In genomic region chr7:83178066-83178465, GRCh38 we compare ENCODE assay signal across 28 cellular contexts. TPM values are rescaled to one million over a fixed set of nuclear protein-coding genes. Genes with fewer than 3 reads are reported as not detected.
DNase-seq lines count a peak whose midpoint lies in the region; ATAC-seq, FAIRE-seq and TF ChIP-seq lines count a peak whose summit lies in the region.
"Had no signal": no experiment of that assay in that cellular context is flagged by ENCODE, and none has a peak within 500 bp of the region (broad histone marks: within the 10 kb centered on the region; RNA-seq: fewer than 3 reads in every experiment).

No MANE protein-coding gene starts in this region.

- H3K4me1 ChIP-seq in GM23338 (ENCODE audit: insufficient read depth) = no peaks in the 10 kb centered on the region
- H3K4me1 ChIP-seq: BLaER1, gastroesophageal sphincter, pancreas had no signal

- no peaks in the 10 kb centered on the region for H3K27me3 ChIP-seq in GM23338 (ENCODE audit: insufficient read depth)
- no peaks in the 10 kb centered on the region for H3K27me3 ChIP-seq in bronchial epithelial cell (ENCODE audit: control insufficient read depth, insufficient read depth, low read length)
- H3K27me3 ChIP-seq: BLaER1, gastroesophageal sphincter, pancreas had no signal

- no peaks in the 10 kb centered on the region for H3K79me2 ChIP-seq in GM23338 (replicated peaks; ENCODE audit: insufficient read depth)

- H3K4me2 ChIP-seq in GM23338 = no peak overlapping the region
- H3K4me2 ChIP-seq: BLaER1, PC-9 had no signal

- H3K36me3 Mint-ChIP-seq in GM23338 (ENCODE audit: low read depth) = peaks cover 4% of the 10 kb centered on the region; the same call in 1 of the 3 replicates
- H3K36me3 Mint-ChIP-seq: brain had no signal

- H3K27ac Mint-ChIP-seq in GM23338 = no peak overlapping the region
- H3K27ac Mint-ChIP-seq: brain, nephron, T-helper 17 cell had no signal

- H3K4me1 Mint-ChIP-seq in GM23338 = 0 out of 3 replicates have a peak, but pooled peaks cover 4% of the 10 kb centered on the region
- H3K4me1 Mint-ChIP-seq: brain, nephron, T-helper 17 cell had no signal

- DNase-seq in GM23338 (ENCODE audit: low spot score) (no peak), NCI-H2196 treated with DMSO at 0.1 percent for 48 hours (lab: John Stamatoyannopoulos, UW; ENCODE audit: unreplicated experiment) (peak; percentile 12), bronchial epithelial cell (ENCODE audit: low read depth) (peak; percentile 9), stromal cell of bone marrow (ENCODE audit: low read depth) (peak; percentile 1), mesenteric fat pad (ENCODE audit: low spot score) (no peak)
- DNase-seq: activated CD4-positive, alpha-beta T cell treated with anti-CD3 and anti-CD28 coated beads, Interleukin-2, amount 50 U/mL, for 48 hours; activated CD4-positive, CD25-positive, alpha-beta regulatory T cell treated with anti-CD3 and anti-CD28 coated beads, Interleukin-2, amount 50 U/mL, for 72 hours; activated T-cell treated with anti-CD3 and anti-CD28 coated beads, Interleukin-2, amount 50 U/mL, for 48 hours; DND-41; H7; hippocampal formation; NCI-H1417 treated with DMSO at 0.1 percent for 48 hours; NCI-H510A; pancreas; PC-9; stimulated activated CD4-positive, alpha-beta T cell treated with anti-CD3 and anti-CD28 coated beads, Interleukin-15, amount 100 ng/mL, for 24 hours; stimulated activated CD4-positive, alpha-beta T cell treated with anti-CD3 and anti-CD28 coated beads, Interleukin-4, amount 100 ng/mL, for 4 hours; T-helper 17 cell; trophoblast cell had no signal

- no peak for FAIRE-seq in bronchial epithelial cell (lab: Jason Lieb, UNC)
- FAIRE-seq: K562, pancreas had no signal

- peaks cover 3% of the 10 kb centered on the region for H3K27me3 Mint-ChIP-seq in GM23338 (ENCODE audit: insufficient read depth, low read depth, poor library complexity)
- H3K27me3 Mint-ChIP-seq: T-helper 17 cell had no signal

- H3K9me2 ChIP-seq in GM23338 (ENCODE audit: insufficient read depth) = 0 out of 2 replicates have a peak, but pooled peaks cover 8% of the 10 kb centered on the region

- H3K4me3 Mint-ChIP-seq in GM23338 = no peak overlapping the region
- H3K4me3 Mint-ChIP-seq: brain, nephron, T-helper 17 cell had no signal

- no peaks in the 10 kb centered on the region for H4K20me1 ChIP-seq in GM23338 (replicated peaks; ENCODE audit: insufficient read depth)
- H4K20me1 ChIP-seq: BLaER1 had no signal

- no peak for ATAC-seq in GM23338
- ATAC-seq in HG02840 (IDR thresholded peaks at IDR 0.05; ENCODE audit: low FRiP score, unreplicated experiment) = no peak
- ATAC-seq in GM19397 (IDR thresholded peaks at IDR 0.05; ENCODE audit: unreplicated experiment) = no peak
- ATAC-seq: gastroesophageal sphincter, K562, pancreas, Right ventricle myocardium inferior, T-helper 17 cell had no signal

- H3K4me3 ChIP-seq in GM23338 (no peak overlapping the region), bronchial epithelial cell (ENCODE audit: low read depth, low read length) (no peak overlapping the region)
- H3K4me3 ChIP-seq: BLaER1, gastroesophageal sphincter, K562, lung, pancreas, PC-9 had no signal

- peak overlapping the region; percentile 43; the same call in 1 of the 2 replicates for H2AFZ ChIP-seq in GM23338
- H2AFZ ChIP-seq: PC-9 had no signal

- H3K9me3 Mint-ChIP-seq in GM23338 = peaks cover 9% of the 10 kb centered on the region; the same call in 2 of the 3 replicates

- no peaks in the 10 kb centered on the region for H3F3A ChIP-seq in GM23338 (replicated peaks; ENCODE audit: low read depth)

- H3K27ac ChIP-seq in GM23338 (ENCODE audit: low read depth) = no peak overlapping the region
- H3K27ac ChIP-seq: BLaER1, gastroesophageal sphincter, pancreas, PC-9 had no signal

- TF ChIP-seq CTCF in GM23338 (conservative IDR thresholded peaks at IDR 0.05; ENCODE audit: low read depth in 2 of 2) (no peak), bronchial epithelial cell (IDR thresholded peaks at IDR 0.05; ENCODE audit: insufficient read depth, low read length, severe bottlenecking) (no peak)

- H3K36me3 ChIP-seq in GM23338 (ENCODE audit: insufficient read depth) (no peaks in the 10 kb centered on the region), bronchial epithelial cell (ENCODE audit: control insufficient read depth, insufficient read depth, low read length) (no peaks in the 10 kb centered on the region)
- H3K36me3 ChIP-seq: BLaER1, gastroesophageal sphincter, pancreas had no signal

TF ChIP-seq in GM23338, 12 proteins besides CTCF, POLR2A, EP300 and RAD21:
- TF ChIP-seq STAT1 (IDR thresholded peaks at IDR 0.05; ENCODE audit: unreplicated experiment) (no peak), EZH2 (IDR thresholded peaks at IDR 0.05; ENCODE audit: low read depth, unreplicated experiment) (no peak), EZH2phosphoT487 (IDR thresholded peaks at IDR 0.05; ENCODE audit: unreplicated experiment) (no peak), REST (IDR thresholded peaks at IDR 0.05; ENCODE audit: unreplicated experiment) (no peak)
TF ChIP-seq in GM23338: peak in this region for 0.

RNA-seq across cellular contexts. Expression of gene PCLO, which starts 15.4 kb away (rescaled TPM):
- total RNA-seq in GM23338 (2014; rRNA removed; shearing (Covaris generic)) = 6.4 and 7.4 TPM in 2 replicates
- polyA plus RNA-seq in GM23338 (2016; fragmentation: Nextera tagmentation; extraction: Ambion mirVana) = 8.6 and 9.1 TPM in 2 replicates
- total RNA-seq in bronchial epithelial cell (0.79 and 3.8 TPM in 2 replicates), mesenteric fat pad (2.2 TPM)

Comparison
In these comparisons a context has a peak if more than half of its experiments do, and no peak if none do; other contexts are left out.
1. DNase-seq: peak in NCI-H2196 treated with DMSO at 0.1 percent for 48 hours (single experiment), bronchial epithelial cell (single experiment) and stromal cell of bone marrow (single experiment); none in GM23338 (single experiment) and mesenteric fat pad (single experiment).